2 cellular contexts compared by ENCODE assay signal in the genomic region with DNA sequence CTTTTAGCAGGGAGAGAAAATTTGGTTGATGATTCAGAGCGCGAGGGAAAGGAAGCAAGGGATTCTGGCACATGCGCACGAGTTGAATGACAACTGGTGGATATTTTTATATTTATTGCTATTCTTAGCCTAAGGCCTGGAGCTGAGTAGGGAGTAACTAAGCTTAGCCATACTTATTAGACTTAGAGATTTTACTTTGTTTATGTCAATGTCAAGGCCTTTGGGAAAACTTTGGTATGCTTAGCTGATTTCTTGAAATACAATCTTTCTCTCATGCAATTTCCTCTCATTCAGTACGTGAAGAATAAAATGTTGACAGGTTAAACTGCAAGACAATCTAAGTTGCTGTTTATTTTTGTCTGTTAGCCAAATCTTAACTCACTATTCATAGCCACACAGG.
TF ChIP-seq lines count a peak whose summit lies in the region.

No MANE protein-coding gene starts in this region.

TF ChIP-seq in liver, 16 proteins besides CTCF, POLR2A, EP300 and RAD21 (continued from another document):
- TF ChIP-seq JUND (IDR thresholded peaks at IDR 0.05), result peak in 1 of 2 donors; percentile 8

TF ChIP-seq in HepG2, 621 proteins besides CTCF, POLR2A, EP300 and RAD21 (continued from another document):
- no peak for TF ChIP-seq HHEX (CRISPR knock-in tag; IDR thresholded peaks at IDR 0.05)
- TF ChIP-seq, protein P1, sequence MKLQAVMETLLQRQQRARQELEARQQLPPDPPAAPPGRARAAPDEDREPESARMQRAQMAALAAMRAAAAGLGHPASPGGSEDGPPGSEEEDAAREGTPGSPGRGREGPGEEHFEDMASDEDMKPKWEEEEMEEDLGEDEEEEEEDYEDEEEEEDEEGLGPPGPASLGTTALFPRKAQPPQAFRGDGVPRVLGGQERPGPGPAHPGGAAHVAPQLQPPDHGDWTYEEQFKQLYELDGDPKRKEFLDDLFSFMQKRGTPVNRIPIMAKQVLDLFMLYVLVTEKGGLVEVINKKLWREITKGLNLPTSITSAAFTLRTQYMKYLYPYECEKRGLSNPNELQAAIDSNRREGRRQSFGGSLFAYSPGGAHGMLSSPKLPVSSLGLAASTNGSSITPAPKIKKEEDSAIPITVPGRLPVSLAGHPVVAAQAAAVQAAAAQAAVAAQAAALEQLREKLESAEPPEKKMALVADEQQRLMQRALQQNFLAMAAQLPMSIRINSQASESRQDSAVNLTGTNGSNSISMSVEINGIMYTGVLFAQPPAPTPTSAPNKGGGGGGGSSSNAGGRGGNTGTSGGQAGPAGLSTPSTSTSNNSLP (IDR thresholded peaks at IDR 0.05; ENCODE audit: low read depth, low read length), result no peak
